Comparison of ENCODE assay signal across 1 cellular context in genomic region chr1:201543871-201544521, GRCh38.
TF ChIP-seq lines count a peak whose summit lies in the region.

No MANE protein-coding gene starts in this region.

TF ChIP-seq in HepG2, 621 proteins besides CTCF, POLR2A, EP300 and RAD21:
- no peak for TF ChIP-seq FOXA1 (IDR thresholded peaks at IDR 0.05)
- TF ChIP-seq FOXA1 (CRISPR knock-in tag; IDR thresholded peaks at IDR 0.05) = no peak
- TF ChIP-seq ZNF724P (CRISPR knock-in tag; IDR thresholded peaks at IDR 0.05; ENCODE audit: borderline replicate concordance) = no peak
- TF ChIP-seq TMF1 (CRISPR knock-in tag; IDR thresholded peaks at IDR 0.05; ENCODE audit: low read depth) = no peak
- no peak for TF ChIP-seq SMAD3 (CRISPR knock-in tag; IDR thresholded peaks at IDR 0.05)
- no peak for TF ChIP-seq ZNF546 (CRISPR knock-in tag; conservative IDR thresholded peaks at IDR 0.05)
- TF ChIP-seq CHD4 (IDR thresholded peaks at IDR 0.05; ENCODE audit: borderline replicate concordance, low read length) = no peak
- 0 out of 2 replicates have a peak, but pooled peaks have one; percentile 14 for TF ChIP-seq ATF7 (IDR thresholded peaks at IDR 0.05)
- TF ChIP-seq ATF7 (CRISPR knock-in tag; IDR thresholded peaks at IDR 0.05) = no peak
- no peak for TF ChIP-seq NR1H2 (CRISPR knock-in tag; IDR thresholded peaks at IDR 0.05; ENCODE audit: borderline replicate concordance, low read depth)
- TF ChIP-seq CERS6 (CRISPR knock-in tag; IDR thresholded peaks at IDR 0.05) = no peak
